Comparison of ENCODE assay signal across 28 cellular contexts in genomic region chr16:1172651-1173050, GRCh38. TPM values are rescaled to one million over a fixed set of nuclear protein-coding genes. Genes with fewer than 3 reads are reported as not detected.
"Had no signal": no experiment of that assay in that cellular context is flagged by ENCODE, and none has a peak within 500 bp of the region (broad histone marks: within the 10 kb centered on the region; RNA-seq: fewer than 3 reads in every experiment).

No MANE protein-coding gene starts in this region.

- H3K4me1 ChIP-seq: left ventricle myocardium inferior, lower lobe of right lung, right atrium auricular region, suprapubic skin, thyroid gland, upper lobe of left lung had no signal

- H3K4me3 Mint-ChIP-seq: endodermal cell, memory B cell, mesothelial cell of epicardium, nephron had no signal

- H3K4me3 ChIP-seq: coronary artery, left ventricle myocardium inferior, lower lobe of right lung, right atrium auricular region, suprapubic skin, thyroid gland, upper lobe of left lung had no signal

- H3K27me3 ChIP-seq: neutrophil, right atrium auricular region, thyroid gland, upper lobe of left lung had no signal

- H3K4me1 Mint-ChIP-seq: endodermal cell, memory B cell, mesothelial cell of epicardium had no signal

- DNase-seq: caudate nucleus; effector CD4-positive, alpha-beta T cell; endodermal cell; erythroblast; kidney; left cardiac atrium; left ventricle myocardium inferior; lower lobe of right lung; posterior cingulate gyrus; small intestine; stimulated activated CD4-positive, alpha-beta T cell treated with anti-CD3 and anti-CD28 coated beads, Interleukin-12 subunit alpha, Interleukin-12 subunit beta, amount 100 ng/mL, for 4 hours; stimulated activated naive CD4-positive, alpha-beta T cell; thyroid gland; upper lobe of left lung had no signal

- H3K9me3 ChIP-seq: left ventricle myocardium inferior, lower lobe of right lung, neutrophil, right atrium auricular region, suprapubic skin, thyroid gland, upper lobe of left lung had no signal

- H3K9me3 Mint-ChIP-seq: endodermal cell, memory B cell, mesothelial cell of epicardium, nephron had no signal

- ATAC-seq: left cardiac atrium, lower lobe of right lung had no signal

- H3K27ac ChIP-seq: coronary artery, left ventricle myocardium inferior, lower lobe of right lung, neutrophil, right atrium auricular region, suprapubic skin, thyroid gland, upper lobe of left lung had no signal

- H3K36me3 ChIP-seq: left ventricle myocardium inferior, lower lobe of right lung, neutrophil, right atrium auricular region, suprapubic skin, thyroid gland, upper lobe of left lung had no signal

- H3K27ac Mint-ChIP-seq: endodermal cell, memory B cell, mesothelial cell of epicardium, nephron had no signal

- H3K36me3 Mint-ChIP-seq: memory B cell, mesothelial cell of epicardium had no signal

RNA-seq across cellular contexts. Expression of gene CACNA1H, which starts 19.7 kb away (rescaled TPM):
- total RNA-seq: endothelial cell of umbilical vein had no signal

RNA-seq across cellular contexts. Expression of gene TPSG1, which starts 52.4 kb away (rescaled TPM):
- total RNA-seq: chondrocyte, dermis microvascular lymphatic vessel endothelial cell, endodermal cell, endothelial cell of umbilical vein, fibroblast of lung, frontal cortex, left ventricle myocardium inferior, mesothelial cell of epicardium, osteoblast, pulmonary artery endothelial cell, right atrium auricular region, thyroid gland had no signal
- polyA plus RNA-seq: endothelial cell of umbilical vein, fibroblast of lung had no signal

RNA-seq across cellular contexts. Expression of gene TPSB2, which starts 57.3 kb away (rescaled TPM):
- total RNA-seq: chondrocyte, dermis microvascular lymphatic vessel endothelial cell, endodermal cell, endothelial cell of umbilical vein, fibroblast of lung, frontal cortex, mesothelial cell of epicardium, osteoblast, pulmonary artery endothelial cell had no signal
- polyA plus RNA-seq: endothelial cell of umbilical vein, fibroblast of lung had no signal
